In the genomic region with DNA sequence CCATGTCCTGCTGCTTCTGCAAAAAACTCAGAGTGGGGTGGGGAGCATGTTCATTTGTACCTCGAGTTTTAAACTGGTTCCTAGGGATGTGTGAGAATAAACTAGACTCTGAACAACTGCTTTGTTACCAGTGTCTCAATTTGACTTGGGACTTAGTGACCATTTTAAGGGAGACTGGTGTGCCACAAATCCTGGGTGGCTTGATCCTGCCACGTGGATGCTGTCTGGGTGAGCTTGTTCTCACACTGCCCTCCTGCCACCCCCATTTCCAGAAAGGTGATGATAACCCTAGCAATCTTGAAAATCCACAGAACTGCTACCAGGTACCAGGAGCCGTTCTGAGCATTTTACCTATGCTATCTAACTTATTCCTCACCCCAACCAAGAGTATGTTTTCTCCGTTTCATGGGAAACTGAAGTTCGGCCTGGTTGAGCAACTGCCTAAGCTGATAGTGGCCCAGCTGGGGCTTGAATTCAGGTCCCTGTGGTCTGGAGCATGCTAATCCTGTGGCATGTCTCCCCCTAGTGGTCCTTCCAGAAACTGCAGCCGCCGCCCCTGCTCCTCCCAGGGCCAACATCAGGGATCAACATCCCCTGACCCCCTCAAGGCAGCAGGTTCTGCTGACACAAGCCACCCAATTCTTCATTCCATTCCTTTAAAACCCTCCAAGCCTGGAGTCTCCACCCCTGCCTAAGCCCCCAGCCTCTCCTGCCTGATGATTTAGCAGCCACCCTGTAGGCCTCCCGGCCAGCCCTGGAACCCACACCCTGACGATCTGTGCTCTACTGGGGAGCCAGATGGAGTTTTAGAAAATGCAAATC, we compare ENCODE assay signal across 9 cellular contexts. TPM values are rescaled to one million over a fixed set of nuclear protein-coding genes. Genes with fewer than 3 reads are reported as not detected.
DNase-seq lines count a peak whose midpoint lies in the region; TF ChIP-seq lines count a peak whose summit lies in the region.
"Had no signal": no experiment of that assay in that cellular context is flagged by ENCODE, and none has a peak within 500 bp of the region (broad histone marks: within the 10 kb centered on the region; RNA-seq: fewer than 3 reads in every experiment).

No MANE protein-coding gene starts in this region.

- CTCF ChIA-PET in Calu3 (lab: Charles Lee), result interaction anchor here (0.6 to 1.9 kb wide), 4 partner anchors 10 to 474 kb away, joined by 3 to 8 read pairs (median 5); a partner anchor contains a TSS

- H3K4me2 ChIP-seq in hepatocyte, result no peak overlapping the region
- H3K4me2 ChIP-seq in smooth muscle cell, result no peak overlapping the region

- TF ChIP-seq CTCF in Calu3 (IDR thresholded peaks at IDR 0.05; ENCODE audit: unreplicated experiment), result peak; percentile 99
- TF ChIP-seq CTCF in GM20000 (IDR thresholded peaks at IDR 0.05; ENCODE audit: extremely low read depth, missing control alignments), result peak; percentile 91
- peak; percentile 83 for TF ChIP-seq CTCF in hepatocyte (IDR thresholded peaks at IDR 0.05; ENCODE audit: poor library complexity)
- TF ChIP-seq CTCF in smooth muscle cell (IDR thresholded peaks at IDR 0.05; ENCODE audit: borderline replicate concordance, insufficient read depth, poor library complexity, severe bottlenecking), result peak; percentile 90

- H3K36me3 ChIP-seq in hepatocyte (replicated peaks; ENCODE audit: insufficient read depth, low read depth), result no peaks in the 10 kb centered on the region
- no peaks in the 10 kb centered on the region for H3K36me3 ChIP-seq in smooth muscle cell (ENCODE audit: low read depth)

- no peak overlapping the region for H3K27ac Mint-ChIP-seq in Calu3 (ENCODE audit: unreplicated experiment)

- H4K20me1 ChIP-seq in hepatocyte (ENCODE audit: insufficient read depth, poor library complexity, severe bottlenecking), result no peaks in the 10 kb centered on the region
- no peaks in the 10 kb centered on the region for H4K20me1 ChIP-seq in smooth muscle cell (ENCODE audit: low read depth)

- H3K9ac ChIP-seq in smooth muscle cell (ENCODE audit: low read depth), result no peak overlapping the region

- H3K79me2 ChIP-seq in hepatocyte, result no peaks in the 10 kb centered on the region
- no peaks in the 10 kb centered on the region for H3K79me2 ChIP-seq in smooth muscle cell (ENCODE audit: low read depth)

- no peaks in the 10 kb centered on the region for H3K9me2 ChIP-seq in hepatocyte (replicated peaks; ENCODE audit: insufficient read depth)

- no peak overlapping the region for H2AFZ ChIP-seq in hepatocyte
- H2AFZ ChIP-seq in smooth muscle cell (ENCODE audit: low read depth), result no peak overlapping the region

- H3K27ac ChIP-seq in hepatocyte, result no peak overlapping the region
- H3K27ac ChIP-seq in smooth muscle cell (ENCODE audit: low read depth), result no peak overlapping the region
- H3K27ac ChIP-seq: epithelial cell of prostate had no signal

- no TSS peak for BruUV-seq in Calu3 (replicated peaks; lab: Mats Ljungman, UMichigan)

- WGBS in hepatocyte (ENCODE audit: low lambda C conversion rate, missing lambda C conversion rate), result 54% methylated on average over 9 of the region's 9 CpGs
- 53% methylated on average over 9 of the region's 9 CpGs for WGBS in smooth muscle cell (ENCODE audit: low lambda C conversion rate)

- intact Hi-C loops in Calu3 (cut with micrococcal nuclease; ENCODE audit: unreplicated experiment), result loop anchor here (1.0 to 5.0 kb wide), 3 partner anchors 254 to 641 kb away; no protein-coding TSS in a partner anchor

- H3K4me1 ChIP-seq in hepatocyte (ENCODE audit: insufficient read depth), result no peaks in the 10 kb centered on the region
- no peaks in the 10 kb centered on the region for H3K4me1 ChIP-seq in smooth muscle cell (ENCODE audit: low read depth)

- no peak overlapping the region for H3K4me3 ChIP-seq in hepatocyte
- H3K4me3 ChIP-seq in smooth muscle cell, result no peak overlapping the region

- H3F3A ChIP-seq in smooth muscle cell (ENCODE audit: low read depth), result no peaks in the 10 kb centered on the region

- in situ Hi-C loops in KBM-7 (cut with MboI; ENCODE audit: low pct_unique_long_range_greater_than_20kb, low sequenced_read_pairs), result loop anchor here (25.0 kb wide), 1 partner anchor 449 kb away; no protein-coding TSS in a partner anchor

- no peak overlapping the region for H3K4me3 Mint-ChIP-seq in Calu3 (ENCODE audit: low read depth, unreplicated experiment)

- H3K27me3 ChIP-seq in hepatocyte (no peaks in the 10 kb centered on the region), smooth muscle cell (ENCODE audit: low read depth) (no peaks in the 10 kb centered on the region)

- H3K36me3 Mint-ChIP-seq in Calu3 (ENCODE audit: insufficient read depth, unreplicated experiment), result no peaks in the 10 kb centered on the region

- no peaks in the 10 kb centered on the region for H3K9me3 Mint-ChIP-seq in Calu3 (ENCODE audit: low read depth, unreplicated experiment)

- H3K4me1 Mint-ChIP-seq in Calu3 (ENCODE audit: low read depth, unreplicated experiment), result no peaks in the 10 kb centered on the region

- peaks cover 3% of the 10 kb centered on the region for H3K27me3 Mint-ChIP-seq in Calu3 (ENCODE audit: unreplicated experiment)

- peak; percentile 88 for DNase-seq in Calu3
- peak; percentile 76 for DNase-seq in GM20000 (ENCODE audit: low spot score)
- DNase-seq in KBM-7, result peak; percentile 77
- DNase-seq in T-helper 2 cell, result peak; percentile 60 to 77 (median 66)
- peak in 43 of 56 donors; percentile 9 to 77 (median 33) for DNase-seq in amygdala (lab: John Stamatoyannopoulos, UW)
- DNase-seq in hepatocyte (ENCODE audit: low spot score), result peak; percentile 81
- DNase-seq in smooth muscle cell (lab: John Stamatoyannopoulos, UW; ENCODE audit: unreplicated experiment), result peak; percentile 18
- DNase-seq in DMS153 treated with DMSO at 0.1 percent for 48 hours (lab: John Stamatoyannopoulos, UW; ENCODE audit: unreplicated experiment), result no peak

- H3K9me3 ChIP-seq in hepatocyte (ENCODE audit: low read depth) (no peaks in the 10 kb centered on the region), smooth muscle cell (replicated peaks; ENCODE audit: low read depth) (no peaks in the 10 kb centered on the region)

RNA-seq across cellular contexts. Expression of a gene that starts 2.8 kb away (rescaled TPM):
- total RNA-seq in Calu3 (2022) (not detected in 2 replicates), hepatocyte (0.37 TPM in 1 of 2 replicates, not detected in the other), smooth muscle cell (not detected in 2 replicates)
- polyA plus RNA-seq in hepatocyte (not detected in 2 replicates), smooth muscle cell (not detected in 2 replicates)

RNA-seq across cellular contexts. Expression of a gene that starts 10.3 kb away (rescaled TPM):
- total RNA-seq in Calu3 (2022), result 0.80 TPM in 1 of 2 replicates, not detected in the other
- total RNA-seq in hepatocyte, result 1.0 TPM in 1 of 2 replicates, not detected in the other
- polyA plus RNA-seq in hepatocyte, result not detected in 2 replicates
- not detected in 2 replicates for total RNA-seq in smooth muscle cell
- polyA plus RNA-seq in smooth muscle cell, result not detected in 2 replicates

RNA-seq across cellular contexts. Expression of a gene that starts 51.8 kb away (rescaled TPM):
- total RNA-seq in Calu3 (2022) (0.24 and 0.86 TPM in 2 replicates), hepatocyte (1.2 and 2.4 TPM in 2 replicates), smooth muscle cell (not detected in 2 replicates)
- polyA plus RNA-seq in hepatocyte (0.75 and 1.7 TPM in 2 replicates), smooth muscle cell (not detected in 2 replicates)
